In the genomic region with DNA sequence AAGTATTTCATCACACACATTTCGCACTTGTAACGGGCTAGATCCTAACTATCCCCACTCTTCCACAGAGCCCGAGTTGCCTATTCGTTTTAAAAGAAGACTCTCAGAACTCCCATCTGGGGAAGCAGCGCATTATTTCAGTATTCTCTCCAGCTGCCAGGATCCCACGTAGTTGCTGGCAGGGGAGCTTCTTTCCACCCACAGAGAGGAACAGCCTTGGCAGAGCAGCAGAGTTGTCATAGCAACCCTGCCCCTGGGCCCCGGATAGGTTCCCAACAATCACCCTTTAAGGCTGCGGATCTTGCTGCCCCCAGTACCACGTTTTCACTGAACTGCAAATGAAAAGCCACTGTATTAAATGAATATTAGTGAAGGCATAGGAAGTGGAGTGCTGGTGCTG, we compare ENCODE assay signal across 2 cellular contexts.
TF ChIP-seq lines count a peak whose summit lies in the region.

No MANE protein-coding gene starts in this region.

TF ChIP-seq in SK-N-SH, 30 proteins besides CTCF, POLR2A, EP300 and RAD21 (continued from another document):
- TF ChIP-seq EZH2phosphoT487 (IDR thresholded peaks at IDR 0.05; ENCODE audit: borderline replicate concordance, low read depth) (no peak), FOSL2 (IDR thresholded peaks at IDR 0.05; ENCODE audit: borderline replicate concordance, low read depth) (no peak), RCOR1 (IDR thresholded peaks at IDR 0.05; ENCODE audit: low read length) (no peak), CHD2 (IDR thresholded peaks at IDR 0.05; ENCODE audit: low read length, partially characterized antibody) (no peak), FOXJ3 (CRISPR knock-in tag; IDR thresholded peaks at IDR 0.05) (no peak), POLR2AphosphoS5 (IDR thresholded peaks at IDR 0.05; ENCODE audit: low read depth, low read length) (no peak)
- TF ChIP-seq, protein P1, sequence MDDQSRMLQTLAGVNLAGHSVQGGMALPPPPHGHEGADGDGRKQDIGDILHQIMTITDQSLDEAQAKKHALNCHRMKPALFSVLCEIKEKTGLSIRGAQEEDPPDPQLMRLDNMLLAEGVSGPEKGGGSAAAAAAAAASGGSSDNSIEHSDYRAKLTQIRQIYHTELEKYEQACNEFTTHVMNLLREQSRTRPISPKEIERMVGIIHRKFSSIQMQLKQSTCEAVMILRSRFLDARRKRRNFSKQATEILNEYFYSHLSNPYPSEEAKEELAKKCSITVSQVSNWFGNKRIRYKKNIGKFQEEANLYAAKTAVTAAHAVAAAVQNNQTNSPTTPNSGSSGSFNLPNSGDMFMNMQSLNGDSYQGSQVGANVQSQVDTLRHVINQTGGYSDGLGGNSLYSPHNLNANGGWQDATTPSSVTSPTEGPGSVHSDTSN (IDR thresholded peaks at IDR 0.05), result no peak
TF ChIP-seq in SK-N-SH: peak in this region for 0.

TF ChIP-seq in SK-N-SH treated with all-trans-retinoic acid at 6 μM for 48 hours, 23 proteins besides CTCF, POLR2A, EP300 and RAD21 (continued from another document):
- TF ChIP-seq PATZ1 (CRISPR knock-in tag; IDR thresholded peaks at IDR 0.05; ENCODE audit: borderline replicate concordance) (no peak), TOX (CRISPR knock-in tag; IDR thresholded peaks at IDR 0.05; ENCODE audit: borderline replicate concordance) (no peak), ZNF565 (CRISPR knock-in tag; conservative IDR thresholded peaks at IDR 0.05; ENCODE audit: low read depth) (no peak), ESRRG (CRISPR knock-in tag; IDR thresholded peaks at IDR 0.05) (no peak), PPARA (CRISPR knock-in tag; IDR thresholded peaks at IDR 0.05; ENCODE audit: borderline replicate concordance) (no peak), RARB (CRISPR knock-in tag; IDR thresholded peaks at IDR 0.05) (no peak), ARNTL (CRISPR knock-in tag; IDR thresholded peaks at IDR 0.05; ENCODE audit: borderline replicate concordance, low read depth) (no peak), ZFP30 (CRISPR knock-in tag; IDR thresholded peaks at IDR 0.05) (no peak), ZFP3 (CRISPR knock-in tag; IDR thresholded peaks at IDR 0.05) (no peak), ZNF70 (CRISPR knock-in tag; IDR thresholded peaks at IDR 0.05) (no peak), ZNF8 (CRISPR knock-in tag; IDR thresholded peaks at IDR 0.05) (no peak)
- TF ChIP-seq, protein P2, sequence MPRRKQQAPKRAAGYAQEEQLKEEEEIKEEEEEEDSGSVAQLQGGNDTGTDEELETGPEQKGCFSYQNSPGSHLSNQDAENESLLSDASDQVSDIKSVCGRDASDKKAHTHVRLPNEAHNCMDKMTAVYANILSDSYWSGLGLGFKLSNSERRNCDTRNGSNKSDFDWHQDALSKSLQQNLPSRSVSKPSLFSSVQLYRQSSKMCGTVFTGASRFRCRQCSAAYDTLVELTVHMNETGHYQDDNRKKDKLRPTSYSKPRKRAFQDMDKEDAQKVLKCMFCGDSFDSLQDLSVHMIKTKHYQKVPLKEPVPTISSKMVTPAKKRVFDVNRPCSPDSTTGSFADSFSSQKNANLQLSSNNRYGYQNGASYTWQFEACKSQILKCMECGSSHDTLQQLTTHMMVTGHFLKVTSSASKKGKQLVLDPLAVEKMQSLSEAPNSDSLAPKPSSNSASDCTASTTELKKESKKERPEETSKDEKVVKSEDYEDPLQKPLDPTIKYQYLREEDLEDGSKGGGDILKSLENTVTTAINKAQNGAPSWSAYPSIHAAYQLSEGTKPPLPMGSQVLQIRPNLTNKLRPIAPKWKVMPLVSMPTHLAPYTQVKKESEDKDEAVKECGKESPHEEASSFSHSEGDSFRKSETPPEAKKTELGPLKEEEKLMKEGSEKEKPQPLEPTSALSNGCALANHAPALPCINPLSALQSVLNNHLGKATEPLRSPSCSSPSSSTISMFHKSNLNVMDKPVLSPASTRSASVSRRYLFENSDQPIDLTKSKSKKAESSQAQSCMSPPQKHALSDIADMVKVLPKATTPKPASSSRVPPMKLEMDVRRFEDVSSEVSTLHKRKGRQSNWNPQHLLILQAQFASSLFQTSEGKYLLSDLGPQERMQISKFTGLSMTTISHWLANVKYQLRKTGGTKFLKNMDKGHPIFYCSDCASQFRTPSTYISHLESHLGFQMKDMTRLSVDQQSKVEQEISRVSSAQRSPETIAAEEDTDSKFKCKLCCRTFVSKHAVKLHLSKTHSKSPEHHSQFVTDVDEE (CRISPR knock-in tag; IDR thresholded peaks at IDR 0.05), result no peak
- TF ChIP-seq, protein P3, sequence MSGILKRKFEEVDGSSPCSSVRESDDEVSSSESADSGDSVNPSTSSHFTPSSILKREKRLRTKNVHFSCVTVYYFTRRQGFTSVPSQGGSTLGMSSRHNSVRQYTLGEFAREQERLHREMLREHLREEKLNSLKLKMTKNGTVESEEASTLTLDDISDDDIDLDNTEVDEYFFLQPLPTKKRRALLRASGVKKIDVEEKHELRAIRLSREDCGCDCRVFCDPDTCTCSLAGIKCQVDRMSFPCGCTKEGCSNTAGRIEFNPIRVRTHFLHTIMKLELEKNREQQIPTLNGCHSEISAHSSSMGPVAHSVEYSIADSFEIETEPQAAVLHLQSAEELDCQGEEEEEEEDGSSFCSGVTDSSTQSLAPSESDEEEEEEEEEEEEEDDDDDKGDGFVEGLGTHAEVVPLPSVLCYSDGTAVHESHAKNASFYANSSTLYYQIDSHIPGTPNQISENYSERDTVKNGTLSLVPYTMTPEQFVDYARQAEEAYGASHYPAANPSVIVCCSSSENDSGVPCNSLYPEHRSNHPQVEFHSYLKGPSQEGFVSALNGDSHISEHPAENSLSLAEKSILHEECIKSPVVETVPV (CRISPR knock-in tag; IDR thresholded peaks at IDR 0.05), result no peak
